In genomic region chr1:175154595-175155472, GRCh38 we compare ENCODE assay signal across 8 cellular contexts. TPM values are rescaled to one million over a fixed set of nuclear protein-coding genes. Genes with fewer than 3 reads are reported as not detected.
DNase-seq lines count a peak whose midpoint lies in the region; ATAC-seq and TF ChIP-seq lines count a peak whose summit lies in the region.

No MANE protein-coding gene starts in this region.

- peak; percentile 40 for ATAC-seq in HG02610 (IDR thresholded peaks at IDR 0.05; ENCODE audit: unreplicated experiment)
- no peak for ATAC-seq in HG02571 (IDR thresholded peaks at IDR 0.05; ENCODE audit: unreplicated experiment)

- no peak overlapping the region for H3K27ac ChIP-seq in coronary artery

- no peak overlapping the region for H3K4me3 ChIP-seq in coronary artery

- peak; percentile 76 for TF ChIP-seq CTCF in coronary artery (IDR thresholded peaks at IDR 0.05)

- DNase-seq in DMS114 treated with DMSO at 0.1 percent for 48 hours (lab: John Stamatoyannopoulos, UW; ENCODE audit: unreplicated experiment) (peak; percentile 39), NCI-H446 treated with DMSO at 0.1 percent for 48 hours (lab: John Stamatoyannopoulos, UW) (peak; percentile 23), coronary artery (ENCODE audit: low spot score) (no peak), lung microvascular endothelial cell (ENCODE audit: low read depth in 2 of 2) (peak; percentile 66 to 73)
- peak; percentile 83 for DNase-seq in activated CD4-positive, alpha-beta T cell treated with anti-CD3 and anti-CD28 coated beads for 48 hours
- peak; percentile 40 to 58 for DNase-seq in stimulated activated CD8-positive, alpha-beta memory T cell treated with anti-CD3 and anti-CD28 coated beads, Interleukin-15, amount 100 ng/mL, for 48 hours (ENCODE audit: low read depth in 2 of 2)

RNA-seq across cellular contexts. Expression of gene KIAA0040, which starts 37.7 kb away (rescaled TPM):
- total RNA-seq in lung microvascular endothelial cell = 4.2 and 11.6 TPM in 2 replicates
